Comparison of ENCODE assay signal across 8 cellular contexts in the genomic region with DNA sequence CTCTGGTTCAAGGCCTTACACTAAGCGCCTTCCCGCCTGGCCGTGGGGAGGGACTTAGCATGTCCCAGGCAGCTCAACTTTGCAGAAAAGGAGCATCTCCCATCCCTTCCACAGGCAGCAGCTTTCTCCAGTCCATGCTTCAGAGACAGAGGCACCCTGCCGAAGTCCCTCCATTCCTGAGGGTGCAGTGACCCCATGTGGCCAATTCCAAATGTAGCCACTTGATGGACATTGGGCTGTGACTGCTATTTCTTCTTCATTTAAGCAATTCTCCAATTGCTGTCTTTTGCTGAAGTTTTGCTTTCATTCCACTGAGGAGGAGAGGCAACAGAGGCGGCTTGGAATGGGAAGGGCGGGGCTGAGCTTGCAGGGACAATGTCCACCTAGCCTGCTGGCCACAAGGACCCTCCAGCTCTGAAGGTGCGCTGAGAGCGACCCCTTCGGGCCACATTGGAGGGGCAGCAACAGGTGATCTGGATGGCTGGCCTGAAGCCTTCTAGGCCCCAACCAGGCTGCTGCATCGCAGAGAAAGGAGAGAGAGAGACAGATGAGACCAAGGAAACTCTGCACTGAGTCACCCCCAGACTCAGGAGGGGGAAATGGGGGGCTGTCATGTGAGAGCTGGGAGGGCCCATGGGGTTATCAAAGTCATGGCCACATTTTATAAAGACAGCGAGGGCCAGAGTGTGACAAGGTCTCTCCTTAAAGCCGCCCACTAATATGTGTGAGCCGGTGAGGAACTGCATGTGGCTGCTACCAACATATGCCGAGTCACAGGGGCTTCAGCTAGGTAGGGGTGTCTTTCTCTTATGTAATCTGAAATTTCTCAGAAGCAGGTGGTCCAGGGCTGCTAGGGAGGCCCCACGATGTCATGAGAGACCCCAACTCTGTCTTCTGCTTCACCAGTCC.
DNase-seq lines count a peak whose midpoint lies in the region; ATAC-seq, FAIRE-seq and TF ChIP-seq lines count a peak whose summit lies in the region.

No MANE protein-coding gene starts in this region.

- RAD21 ChIA-PET in HCT116 (lab: Charles Lee; ENCODE audit: low non-redundant PET in 1 of 2, low total read pairs in 2 of 2, uncharacterized antibody in 2 of 2, unreplicated experiment in 2 of 2), result interaction anchor here (0.6 to 3.8 kb wide), 5 partner anchors 120 to 1306 kb away, joined by 3 to 37 read pairs (median 3); no protein-coding TSS in a partner anchor

- intact Hi-C loops in HCT116 (cut with micrococcal nuclease), result loop anchor here (5.0 to 10.0 kb wide), 2 partner anchors 304 to 704 kb away; a partner anchor contains a TSS
- intact Hi-C loops in kidney (cut with DNase I), result loop anchor here (10.0 kb wide), 1 partner anchor 114 kb away; no protein-coding TSS in a partner anchor

- no peak for TF ChIP-seq POLR2A in HCT116 (IDR thresholded peaks at IDR 0.05; ENCODE audit: borderline replicate concordance, extremely low read depth, insufficient read depth, insufficient read length)

- H3K4me3 ChIP-seq in HCT116 (replicated peaks in 1 of 2; ENCODE audit: low read depth in 1 of 2, low read length in 2 of 2) (no peak overlapping the region), NT2/D1 (ENCODE audit: insufficient read length, low read depth) (no peak overlapping the region), kidney (ENCODE audit: low read length in 2 of 2) (no peak overlapping the region)

- H4K20me1 ChIP-seq in HCT116 (ENCODE audit: insufficient read depth), result no peaks in the 10 kb centered on the region

- peak; percentile 74 for ATAC-seq in HCT116
- ATAC-seq in HG03432 (IDR thresholded peaks at IDR 0.05; ENCODE audit: unreplicated experiment), result no peak
- ATAC-seq in HG02610 (IDR thresholded peaks at IDR 0.05; ENCODE audit: unreplicated experiment), result no peak

- FAIRE-seq in D721Med (lab: Jason Lieb, UNC) (no peak), kidney (lab: Jason Lieb, UNC) (no peak)

- no peaks in the 10 kb centered on the region for H3K27me3 ChIP-seq in HCT116 (ENCODE audit: insufficient read depth, low read length)
- no peaks in the 10 kb centered on the region for H3K27me3 ChIP-seq in NT2/D1 (ENCODE audit: insufficient read depth, insufficient read length)

- TF ChIP-seq RAD21 in HCT116 (IDR thresholded peaks at IDR 0.05; ENCODE audit: low read depth), result peak; percentile 82

- POLR2A ChIA-PET in HCT116 (lab: Charles Lee), result interaction anchor here (1.2 to 2.2 kb wide), 2 partner anchors 10 to 120 kb away, joined by 3 to 14 read pairs; no protein-coding TSS in a partner anchor

- H3K36me3 ChIP-seq in HCT116 (ENCODE audit: control insufficient read depth in 1 of 2, insufficient read depth in 2 of 2, low read length in 2 of 2), result no peaks in the 10 kb centered on the region
- H3K36me3 ChIP-seq in NT2/D1 (ENCODE audit: insufficient read depth, insufficient read length, low read length), result no peaks in the 10 kb centered on the region
- H3K36me3 ChIP-seq in kidney (ENCODE audit: control insufficient read depth in 1 of 2, insufficient read depth in 2 of 2, low read length in 2 of 2), result no peaks in the 10 kb centered on the region

- BruUV-seq in HCT116 (replicated peaks; lab: Mats Ljungman, UMichigan), result no TSS peak

- H2AFZ ChIP-seq in HCT116 (ENCODE audit: low read depth, low read length, poor library complexity, severe bottlenecking), result no peak overlapping the region

- peaks cover 0 to 3% of the 10 kb centered on the region in 2 experiments; a peak in 1 of 4 replicates for H3K9me3 ChIP-seq in HCT116 (ENCODE audit: control insufficient read depth in 1 of 2, insufficient read depth in 1 of 2, low read depth in 1 of 2, low read length in 2 of 2)
- peaks cover 19% of the 10 kb centered on the region for H3K9me3 ChIP-seq in NT2/D1 (ENCODE audit: insufficient read depth, low read length)
- H3K9me3 ChIP-seq in kidney (ENCODE audit: control insufficient read depth in 1 of 2, low read length in 2 of 2), result no peaks in the 10 kb centered on the region

- H3K9ac ChIP-seq in HCT116 (ENCODE audit: low read length), result no peak overlapping the region
- H3K9ac ChIP-seq in NT2/D1 (ENCODE audit: insufficient read length, low read depth), result no peak overlapping the region
- H3K9ac ChIP-seq in kidney (ENCODE audit: low read length in 2 of 2), result no peak overlapping the region

- peak; percentile 24 for TF ChIP-seq CTCF in D721Med (IDR thresholded peaks at IDR 0.05; ENCODE audit: insufficient read depth, missing control alignments)
- TF ChIP-seq CTCF in HCT116 (IDR thresholded peaks at IDR 0.05 in 2 of 3, conservative IDR thresholded peaks at IDR 0.05 in 1 of 3; ENCODE audit: borderline replicate concordance in 1 of 3, insufficient read depth in 1 of 3, low read depth in 2 of 3, low read length in 2 of 3), result peak; percentile 45 to 63 (median 56); a peak in 5 of 6 replicates
- peak; percentile 72 for TF ChIP-seq CTCF in kidney (IDR thresholded peaks at IDR 0.05; ENCODE audit: borderline replicate concordance, extremely low read depth, insufficient read depth)

- 0 out of 4 replicates have a peak, but pooled peaks cover 0 to 6% of the 10 kb centered on the region in 2 experiments for H3K4me1 ChIP-seq in HCT116 (ENCODE audit: control insufficient read depth in 1 of 2, insufficient read depth in 2 of 2, low read length in 2 of 2)
- H3K4me1 ChIP-seq in NT2/D1 (ENCODE audit: insufficient read depth, insufficient read length), result no peaks in the 10 kb centered on the region
- no peaks in the 10 kb centered on the region for H3K4me1 ChIP-seq in kidney (ENCODE audit: control insufficient read depth in 1 of 2, insufficient read depth in 1 of 2, low read depth in 1 of 2, low read length in 2 of 2)

- CTCF ChIA-PET in HCT116 (lab: Charles Lee), result interaction anchor here (0.6 to 7.1 kb wide), 10 partner anchors 119 to 1612 kb away, joined by 3 to 147 read pairs (median 11); a partner anchor contains a TSS

- DNase-seq in D721Med (ENCODE audit: insufficient read length, low spot score) (no peak), HCT116 (ENCODE audit: low read depth, low spot score) (peak; percentile 36), NT2/D1 (ENCODE audit: low read depth, low spot score) (peak; percentile 76), cerebellar cortex (ENCODE audit: low spot score) (peak; percentile 92), kidney (no peak), substantia nigra (lab: John Stamatoyannopoulos, UW) (peak in 46 of 49 donors; percentile 6 to 78 (median 58))

- no peaks in the 10 kb centered on the region for H3K79me2 ChIP-seq in HCT116 (ENCODE audit: insufficient read depth, low read length)

- H3K4me2 ChIP-seq in HCT116 (ENCODE audit: low read length), result no peak overlapping the region

- no peaks in the 10 kb centered on the region for H3K9me2 ChIP-seq in HCT116 (ENCODE audit: insufficient read depth)

- H3K27ac ChIP-seq in HCT116 (ENCODE audit: low read depth, low read length) (no peak overlapping the region), kidney (ENCODE audit: low read depth in 2 of 2, low read length in 2 of 2) (no peak overlapping the region), substantia nigra (ENCODE audit: low read depth, low read length, poor library complexity, severe bottlenecking) (no peak overlapping the region)

TF ChIP-seq in HCT116, 20 proteins besides CTCF, POLR2A, EP300 and RAD21:
- TF ChIP-seq, protein P1, sequence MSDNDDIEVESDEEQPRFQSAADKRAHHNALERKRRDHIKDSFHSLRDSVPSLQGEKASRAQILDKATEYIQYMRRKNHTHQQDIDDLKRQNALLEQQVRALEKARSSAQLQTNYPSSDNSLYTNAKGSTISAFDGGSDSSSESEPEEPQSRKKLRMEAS (IDR thresholded peaks at IDR 0.05), result no peak
- no peak for TF ChIP-seq TCF7L2 (IDR thresholded peaks at IDR 0.05; ENCODE audit: borderline replicate concordance, extremely low read depth, insufficient read depth, insufficient read length)
- no peak for TF ChIP-seq SRF (IDR thresholded peaks at IDR 0.05; ENCODE audit: low read depth)
- TF ChIP-seq, protein P2, sequence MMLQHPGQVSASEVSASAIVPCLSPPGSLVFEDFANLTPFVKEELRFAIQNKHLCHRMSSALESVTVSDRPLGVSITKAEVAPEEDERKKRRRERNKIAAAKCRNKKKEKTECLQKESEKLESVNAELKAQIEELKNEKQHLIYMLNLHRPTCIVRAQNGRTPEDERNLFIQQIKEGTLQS (IDR thresholded peaks at IDR 0.05), result no peak
- TF ChIP-seq EGR1 (IDR thresholded peaks at IDR 0.05; ENCODE audit: low read depth), result no peak
- no peak for TF ChIP-seq CBX3 (IDR thresholded peaks at IDR 0.05; ENCODE audit: low read depth)
- no peak for TF ChIP-seq JUND (IDR thresholded peaks at IDR 0.05)
- TF ChIP-seq EZH2phosphoT487 (IDR thresholded peaks at IDR 0.05; ENCODE audit: borderline replicate concordance), result no peak

Comparison
In these comparisons a context has a peak if more than half of its experiments do, and no peak if none do; other contexts are left out.
1. DNase-seq: peak in HCT116 (single experiment), NT2/D1 (single experiment), cerebellar cortex (single experiment) and substantia nigra (46 of 49); none in D721Med (single experiment) and kidney (single experiment).
2. Peak in every context shown above with its lines, with median percentiles within 50 percentile points of each other: CTCF ChIP-seq.